8 cellular contexts compared by ENCODE assay signal in the genomic region with DNA sequence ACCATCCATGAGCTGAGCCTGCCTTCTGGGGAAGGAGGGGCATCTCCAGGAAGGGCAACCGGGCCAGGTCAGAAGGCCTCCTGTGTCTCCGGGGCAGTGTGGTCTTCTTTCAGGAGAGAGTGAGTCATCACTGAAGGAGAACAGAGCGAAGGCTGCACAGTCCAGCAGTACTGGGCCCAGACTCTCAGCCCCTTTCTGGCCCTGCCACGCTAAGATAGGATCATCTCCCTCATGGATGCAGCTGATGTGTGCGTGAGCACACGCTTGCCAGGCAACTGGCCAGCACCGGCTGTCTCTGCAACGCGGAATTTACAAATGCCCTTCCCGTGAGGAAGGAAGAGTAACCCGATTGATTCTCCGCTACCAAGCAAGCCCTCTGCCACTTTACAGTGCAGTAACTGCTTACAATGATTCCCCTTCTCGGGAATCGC.
A peak's percentile ranks its signal among the peaks of the same experiment; 100 is the strongest.
DNase-seq lines count a peak whose midpoint lies in the region; ATAC-seq, FAIRE-seq and TF ChIP-seq lines count a peak whose summit lies in the region.

No MANE protein-coding gene starts in this region.

- H3K9me3 ChIP-seq in neural progenitor cell (ENCODE audit: low read depth): no peaks in the 10 kb centered on the region

- peak overlapping the region; percentile 72 for H3K4me3 ChIP-seq in neural progenitor cell

- no peaks in the 10 kb centered on the region for H4K20me1 ChIP-seq in neural progenitor cell (ENCODE audit: low read depth)

- peak overlapping the region; percentile 92 for H3K4me2 ChIP-seq in neural progenitor cell

- H3K27ac Mint-ChIP-seq in neural progenitor cell: peak overlapping the region; percentile 50

- H3K36me3 ChIP-seq in neural progenitor cell: no peaks in the 10 kb centered on the region

- peak; percentile 43 for ATAC-seq in GM21381 (IDR thresholded peaks at IDR 0.05; ENCODE audit: unreplicated experiment)
- ATAC-seq in activated T-cell treated with anti-CD3 and anti-CD28 coated beads, Interleukin-2, amount 50 U/mL, for 4 hours: no peak

- TF ChIP-seq CTCF in VCaP (conservative IDR thresholded peaks at IDR 0.05) (no peak), neural progenitor cell (IDR thresholded peaks at IDR 0.05) (no peak)

- peak overlapping the region; percentile 85 for H3K4me3 Mint-ChIP-seq in neural progenitor cell
- H3K4me3 Mint-ChIP-seq in activated T-cell treated with anti-CD3 and anti-CD28 coated beads, Interleukin-2, amount 50 U/mL, for 4 hours: no peak overlapping the region

- H3K9me3 Mint-ChIP-seq in neural progenitor cell: peaks cover 9% of the 10 kb centered on the region
- peaks cover 4% of the 10 kb centered on the region for H3K9me3 Mint-ChIP-seq in activated T-cell treated with anti-CD3 and anti-CD28 coated beads, Interleukin-2, amount 50 U/mL, for 4 hours

- peaks cover 6% of the 10 kb centered on the region for H3K27me3 Mint-ChIP-seq in neural progenitor cell (ENCODE audit: insufficient read depth, low read depth)
- H3K27me3 Mint-ChIP-seq in activated T-cell treated with anti-CD3 and anti-CD28 coated beads, Interleukin-2, amount 50 U/mL, for 4 hours (ENCODE audit: low read depth): peaks cover 21% of the 10 kb centered on the region

- H3K79me2 ChIP-seq in neural progenitor cell (ENCODE audit: low read depth): no peaks in the 10 kb centered on the region

- peaks cover 11% of the 10 kb centered on the region for H3K4me1 Mint-ChIP-seq in neural progenitor cell
- peaks cover 6% of the 10 kb centered on the region for H3K4me1 Mint-ChIP-seq in activated T-cell treated with anti-CD3 and anti-CD28 coated beads, Interleukin-2, amount 50 U/mL, for 4 hours (ENCODE audit: low read depth)

- DNase-seq in DMS 273 treated with DMSO at 0.1 percent for 48 hours (lab: John Stamatoyannopoulos, UW): peak; percentile 24
- peak; percentile 36 for DNase-seq in HPDE6-E6E7 (ENCODE audit: extremely low spot score)
- peak; percentile 38 to 67 for DNase-seq in frontal cortex (ENCODE audit: low spot score in 2 of 2)
- DNase-seq in neural progenitor cell (ENCODE audit: low spot score): peak; percentile 50
- no peak for DNase-seq in activated T-cell treated with anti-CD3 and anti-CD28 coated beads, Interleukin-2, amount 50 U/mL, for 48 hours
- no peak for DNase-seq in activated T-cell treated with anti-CD3 and anti-CD28 coated beads, Interleukin-2, amount 50 U/mL, for 4 hours

- peaks cover 14% of the 10 kb centered on the region for H3K27me3 ChIP-seq in neural progenitor cell

- H3K36me3 Mint-ChIP-seq in neural progenitor cell: no peaks in the 10 kb centered on the region
- no peaks in the 10 kb centered on the region for H3K36me3 Mint-ChIP-seq in activated T-cell treated with anti-CD3 and anti-CD28 coated beads, Interleukin-2, amount 50 U/mL, for 4 hours (ENCODE audit: insufficient read depth)

- no peaks in the 10 kb centered on the region for H3K4me1 ChIP-seq in neural progenitor cell

- peaks cover 7% of the 10 kb centered on the region for H3F3A ChIP-seq in neural progenitor cell (ENCODE audit: low read depth)

- H2AFZ ChIP-seq in neural progenitor cell (replicated peaks): peak overlapping the region; percentile 96

- no peak for FAIRE-seq in frontal cortex (lab: Jason Lieb, UNC)

- no peak overlapping the region for H3K9ac ChIP-seq in neural progenitor cell

- peak overlapping the region; percentile 76 for H3K27ac ChIP-seq in VCaP
- no peak overlapping the region for H3K27ac ChIP-seq in neural progenitor cell

Comparison
In these comparisons a context has a peak if more than half of its experiments do, and no peak if none do; other contexts are left out.
1. DNase-seq: peak in DMS 273 treated with DMSO at 0.1 percent for 48 hours (single experiment), HPDE6-E6E7 (single experiment), frontal cortex (2 of 2) and neural progenitor cell (single experiment); none in activated T-cell treated with anti-CD3 and anti-CD28 coated beads, Interleukin-2, amount 50 U/mL, for 48 hours (0 of 2) and activated T-cell treated with anti-CD3 and anti-CD28 coated beads, Interleukin-2, amount 50 U/mL, for 4 hours (single experiment).